8 cellular contexts compared by ENCODE assay signal in the genomic region with DNA sequence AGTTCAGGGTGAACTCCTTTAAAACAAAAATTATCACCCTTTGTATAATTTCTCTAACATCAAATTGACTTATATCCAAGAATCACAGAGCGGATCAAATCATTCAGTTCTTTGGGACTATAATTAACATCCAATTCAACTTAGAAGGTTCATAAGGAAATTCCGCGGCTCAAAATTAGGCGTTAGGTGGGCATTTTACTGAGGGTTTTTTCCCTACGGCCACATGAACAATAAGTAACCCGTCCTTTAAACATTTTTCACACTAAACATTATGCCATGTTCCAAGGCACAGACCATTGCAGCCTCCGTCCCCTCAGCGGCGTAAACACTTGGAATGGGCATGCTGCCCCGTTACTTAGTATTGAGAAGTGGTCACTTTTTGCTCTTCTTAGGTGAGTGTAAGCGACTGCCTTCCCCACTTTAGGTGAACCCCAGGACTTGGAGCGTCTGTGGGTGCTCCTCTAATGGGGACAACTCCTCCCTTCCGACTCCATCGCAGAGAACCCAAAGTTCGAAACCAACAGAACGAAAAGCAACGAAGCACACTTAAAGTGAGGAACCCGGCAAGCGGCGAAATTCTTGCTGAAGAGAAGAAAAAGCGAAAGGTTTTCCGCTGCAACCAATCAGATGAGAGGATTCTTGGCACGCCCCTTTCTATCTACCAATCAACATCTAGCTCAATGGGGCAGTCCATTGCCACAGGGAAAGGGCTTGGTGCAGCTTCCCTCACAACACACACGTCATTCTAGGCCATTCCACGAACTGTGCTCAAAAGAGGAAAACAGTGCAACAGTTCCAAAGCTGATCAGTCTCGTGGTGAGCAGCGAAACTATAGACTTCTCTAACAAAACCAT. TPM values are rescaled to one million over a fixed set of nuclear protein-coding genes. Genes with fewer than 3 reads are reported as not detected.
DNase-seq lines count a peak whose midpoint lies in the region; ATAC-seq, FAIRE-seq and TF ChIP-seq lines count a peak whose summit lies in the region.

No MANE protein-coding gene starts in this region.

- TF ChIP-seq CTCF in GM13976 (IDR thresholded peaks at IDR 0.05; ENCODE audit: borderline replicate concordance, control extremely low read depth, extremely low read depth, insufficient read depth, missing control alignments): no peak
- no peak for TF ChIP-seq CTCF in right atrium auricular region (IDR thresholded peaks at IDR 0.05)
- no peak for TF ChIP-seq CTCF in psoas muscle (IDR thresholded peaks at IDR 0.05)

- H3K36me3 ChIP-seq in right atrium auricular region: no peaks in the 10 kb centered on the region
- no peaks in the 10 kb centered on the region for H3K36me3 ChIP-seq in psoas muscle (ENCODE audit: insufficient read depth in 1 of 2, low read depth in 1 of 2)

- 0% methylated on average over 27 of the region's 27 CpGs for WGBS in psoas muscle, 3 donors

- H3K27me3 ChIP-seq in right atrium auricular region: no peaks in the 10 kb centered on the region
- no peaks in the 10 kb centered on the region for H3K27me3 ChIP-seq in psoas muscle (ENCODE audit: insufficient read depth in 3 of 3, low read length in 2 of 3)

- H3K27ac ChIP-seq in angular gyrus (ENCODE audit: low read depth, low read length): peak overlapping the region; percentile 100
- peak overlapping the region; percentile 95 to 97 for H3K27ac ChIP-seq in right atrium auricular region
- H3K27ac ChIP-seq in psoas muscle: peak overlapping the region; percentile 90

- no peaks in the 10 kb centered on the region for H3K9me3 ChIP-seq in right atrium auricular region
- H3K9me3 ChIP-seq in psoas muscle: no peaks in the 10 kb centered on the region

- H3K4me3 ChIP-seq in right atrium auricular region (peak overlapping the region; percentile 78 to 86), psoas muscle (peak overlapping the region; percentile 80)

- intact Hi-C loops in psoas muscle (cut with DNase I): loop anchor here (2.0 to 10.0 kb wide), 3 partner anchors 85 to 737 kb away; no protein-coding TSS in a partner anchor

- DNase-seq in GM13976 (ENCODE audit: low spot score) (peak; percentile 84), NCI-H1417 treated with DMSO at 0.1 percent for 48 hours (lab: John Stamatoyannopoulos, UW) (peak; percentile 97), SW 1271 (lab: John Stamatoyannopoulos, UW) (peak; percentile 74 to 94), right atrium auricular region (ENCODE audit: low spot score) (peak; percentile 97), psoas muscle (peak; percentile 78 to 83), urothelium cell line (ENCODE audit: low spot score) (peak; percentile 91)

- ATAC-seq in HG02798 (IDR thresholded peaks at IDR 0.05; ENCODE audit: poor library complexity, unreplicated experiment) (peak; percentile 74), psoas muscle (peak; percentile 83 to 91 (median 84))

- H3K4me1 ChIP-seq in right atrium auricular region (peaks cover 0 to 26% of the 10 kb centered on the region in 2 donors), psoas muscle (peaks cover 23% of the 10 kb centered on the region)

- FAIRE-seq in urothelium cell line (lab: Jason Lieb, UNC): peak; percentile 42

- in situ Hi-C loops in GM13976 (cut with MboI; ENCODE audit: low sequenced_read_pairs, unreplicated experiment): no loop called here

RNA-seq across cellular contexts. Expression of gene SUCO, which starts 0.9 kb away (rescaled TPM):
- total RNA-seq in right atrium auricular region (10 to 100 TPM; 19.1 to 29.1 TPM), psoas muscle (1 to 10 TPM; 6.2 to 8.2 (median 7.0) TPM)
- polyA plus RNA-seq in psoas muscle: 1 to 10 TPM; 2.6 to 6.9 (median 4.9) TPM

Comparison
In these comparisons a context has a peak if more than half of its experiments do, and no peak if none do; other contexts are left out.
1. Peak in every context shown above with its lines: DNase-seq, ATAC-seq, H3K4me3 ChIP-seq and H3K27ac ChIP-seq.